Comparison of ENCODE assay signal across 1 cellular context in the genomic region with DNA sequence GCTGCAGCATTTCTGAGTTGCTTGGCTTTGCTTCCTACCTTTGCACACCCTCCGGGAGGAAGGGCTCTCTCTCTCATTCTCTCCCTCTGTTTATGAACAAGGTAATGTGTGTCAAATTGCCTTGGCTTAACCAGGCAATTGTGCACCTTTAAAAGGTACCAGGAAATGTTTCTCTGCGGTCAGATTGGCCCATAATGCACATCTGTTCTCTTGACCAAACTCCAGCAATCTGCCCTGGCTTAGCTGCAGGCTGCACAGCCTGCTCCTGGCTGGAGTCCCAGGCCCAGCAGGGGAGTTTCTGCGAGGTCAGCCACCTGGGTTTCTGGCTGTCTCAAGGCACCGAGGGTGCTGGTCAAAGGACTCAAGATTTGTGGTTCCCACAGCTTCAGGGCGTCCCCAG.
TF ChIP-seq lines count a peak whose summit lies in the region.

No MANE protein-coding gene starts in this region.

TF ChIP-seq in HEK293, 187 proteins besides CTCF, POLR2A, EP300 and RAD21 (continued from another document):
- TF ChIP-seq, protein P1, sequence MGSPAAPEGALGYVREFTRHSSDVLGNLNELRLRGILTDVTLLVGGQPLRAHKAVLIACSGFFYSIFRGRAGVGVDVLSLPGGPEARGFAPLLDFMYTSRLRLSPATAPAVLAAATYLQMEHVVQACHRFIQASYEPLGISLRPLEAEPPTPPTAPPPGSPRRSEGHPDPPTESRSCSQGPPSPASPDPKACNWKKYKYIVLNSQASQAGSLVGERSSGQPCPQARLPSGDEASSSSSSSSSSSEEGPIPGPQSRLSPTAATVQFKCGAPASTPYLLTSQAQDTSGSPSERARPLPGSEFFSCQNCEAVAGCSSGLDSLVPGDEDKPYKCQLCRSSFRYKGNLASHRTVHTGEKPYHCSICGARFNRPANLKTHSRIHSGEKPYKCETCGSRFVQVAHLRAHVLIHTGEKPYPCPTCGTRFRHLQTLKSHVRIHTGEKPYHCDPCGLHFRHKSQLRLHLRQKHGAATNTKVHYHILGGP (tag by site-specific recombination; IDR thresholded peaks at IDR 0.05): no peak
- TF ChIP-seq GLIS1 (tag by site-specific recombination; IDR thresholded peaks at IDR 0.05) (0 out of 2 replicates have a peak, but pooled peaks have one; percentile 9), YY2 (tag by site-specific recombination; IDR thresholded peaks at IDR 0.05) (no peak), ZIC2 (tag by site-specific recombination; IDR thresholded peaks at IDR 0.05) (peak; percentile 82)
TF ChIP-seq in HEK293: peak in this region for 7.
